ENCODE assay signal across 17 cellular contexts in the genomic region with DNA sequence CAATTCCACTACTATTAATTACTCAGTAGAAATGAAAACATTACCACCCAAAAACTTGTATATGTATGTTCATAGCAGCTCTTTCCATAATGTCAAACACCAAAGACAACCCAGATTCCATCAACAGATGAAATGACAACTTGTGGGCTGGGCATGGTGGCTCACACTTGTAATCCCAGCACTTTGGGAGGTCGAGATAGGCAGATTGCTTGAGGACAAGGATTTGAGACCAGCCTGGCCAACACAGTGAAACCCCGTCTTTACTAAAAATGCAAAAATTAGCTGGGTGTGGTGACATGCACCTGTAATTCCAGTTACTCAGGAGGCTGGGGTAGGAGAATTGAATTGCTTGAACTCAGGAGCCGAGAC. TPM values are rescaled to one million over a fixed set of nuclear protein-coding genes. Genes with fewer than 3 reads are reported as not detected.
DNase-seq lines count a peak whose midpoint lies in the region; ATAC-seq, FAIRE-seq and TF ChIP-seq lines count a peak whose summit lies in the region.
"Had no signal": no experiment of that assay in that cellular context is flagged by ENCODE, and none has a peak within 500 bp of the region (broad histone marks: within the 10 kb centered on the region; RNA-seq: fewer than 3 reads in every experiment).

No MANE protein-coding gene starts in this region.

- H3K9me3 Mint-ChIP-seq in activated T-helper 2 cell treated with anti-CD3 and anti-CD28 coated beads, Interferon-gamma antibody, Interleukin-2, Interleukin-4, amounts not matched to agents 10 μg/mL and 5 μg/mL and 100 μg/mL, durations not matched to agents 14 hours and 24 hours and 36 hours, result no peaks in the 10 kb centered on the region
- no peaks in the 10 kb centered on the region for H3K9me3 Mint-ChIP-seq in memory B cell

- H3K27me3 ChIP-seq in left ventricle myocardium inferior (ENCODE audit: low read depth) (no peaks in the 10 kb centered on the region), upper lobe of right lung (no peaks in the 10 kb centered on the region), colonic mucosa (no peaks in the 10 kb centered on the region)
- H3K27me3 ChIP-seq: transverse colon had no signal

- H3K4me1 ChIP-seq in left ventricle myocardium inferior (peaks cover 53% of the 10 kb centered on the region), upper lobe of right lung (peaks cover 11% of the 10 kb centered on the region), colonic mucosa (no peaks in the 10 kb centered on the region), kidney (ENCODE audit: control insufficient read depth in 1 of 2, insufficient read depth in 1 of 2, low read depth in 1 of 2, low read length in 2 of 2) (peaks cover 0 to 7% of the 10 kb centered on the region in 2 donors)

- H3K9me3 ChIP-seq in left ventricle myocardium inferior (replicated peaks), result peaks cover 20% of the 10 kb centered on the region
- no peaks in the 10 kb centered on the region for H3K9me3 ChIP-seq in upper lobe of right lung
- H3K9me3 ChIP-seq in colonic mucosa, result no peaks in the 10 kb centered on the region
- no peaks in the 10 kb centered on the region for H3K9me3 ChIP-seq in kidney (ENCODE audit: control insufficient read depth in 1 of 2, low read length in 2 of 2)
- H3K9me3 ChIP-seq: transverse colon had no signal

- H3K4me3 ChIP-seq in left ventricle myocardium inferior, result no peak overlapping the region
- no peak overlapping the region for H3K4me3 ChIP-seq in upper lobe of right lung
- no peak overlapping the region for H3K4me3 ChIP-seq in colonic mucosa
- H3K4me3 ChIP-seq in kidney (ENCODE audit: low read length in 2 of 2), result no peak overlapping the region
- H3K4me3 ChIP-seq: lung, transverse colon had no signal

- H3K36me3 Mint-ChIP-seq in activated T-helper 2 cell treated with anti-CD3 and anti-CD28 coated beads, Interferon-gamma antibody, Interleukin-2, Interleukin-4, amounts not matched to agents 10 μg/mL and 5 μg/mL and 100 μg/mL, durations not matched to agents 14 hours and 24 hours and 36 hours (ENCODE audit: low read depth), result peaks cover 35% of the 10 kb centered on the region
- peaks cover 7% of the 10 kb centered on the region for H3K36me3 Mint-ChIP-seq in memory B cell

- no peak overlapping the region for H3K4me3 Mint-ChIP-seq in activated T-helper 2 cell treated with anti-CD3 and anti-CD28 coated beads, Interferon-gamma antibody, Interleukin-2, Interleukin-4, amounts not matched to agents 10 μg/mL and 5 μg/mL and 100 μg/mL, durations not matched to agents 14 hours and 24 hours and 36 hours (ENCODE audit: low read depth)
- H3K4me3 Mint-ChIP-seq in memory B cell, result peak overlapping the region; percentile 52

- H3K4me1 Mint-ChIP-seq in activated T-helper 2 cell treated with anti-CD3 and anti-CD28 coated beads, Interferon-gamma antibody, Interleukin-2, Interleukin-4, amounts not matched to agents 10 μg/mL and 5 μg/mL and 100 μg/mL, durations not matched to agents 14 hours and 24 hours and 36 hours (ENCODE audit: low read depth), result peaks cover 24% of the 10 kb centered on the region
- peaks cover 43% of the 10 kb centered on the region for H3K4me1 Mint-ChIP-seq in memory B cell

- ATAC-seq in Right ventricle myocardium inferior (no peak), memory B cell (ENCODE audit: low read depth) (no peak), upper lobe of right lung (no peak)
- ATAC-seq: HCT116 had no signal

- H3K9ac ChIP-seq in colonic mucosa (ENCODE audit: low read depth in 2 of 2, low read length in 2 of 2) (no peak overlapping the region), kidney (ENCODE audit: low read length in 2 of 2) (no peak overlapping the region)

- DNase-seq in left ventricle myocardium inferior (no peak), Right ventricle myocardium inferior (ENCODE audit: missing footprints) (no peak), memory B cell (ENCODE audit: low spot score in 2 of 2) (no peak), upper lobe of right lung (no peak), 8988T (no peak), colonic mucosa (no peak), kidney (no peak)
- DNase-seq in activated T-helper 2 cell treated with anti-CD3 and anti-CD28 coated beads, Interferon-gamma antibody, Interleukin-2, Interleukin-4, amounts not matched to agents 10 μg/mL and 5 μg/mL and 100 μg/mL, durations not matched to agents 14 hours and 24 hours and 36 hours (ENCODE audit: low spot score), result no peak
- DNase-seq: activated CD4-positive, CD25-positive, alpha-beta regulatory T cell treated with anti-CD3 and anti-CD28 coated beads, Interleukin-2, amount 50 U/mL, for 72 hours; activated T-cell treated with anti-CD3 and anti-CD28 coated beads, Interleukin-2, amount 50 U/mL, for 48 hours; NCI-H1092; NCI-H345; stimulated activated CD4-positive, alpha-beta T cell treated with anti-CD3 and anti-CD28 coated beads, Interleukin-15, amount 100 ng/mL, for 24 hours; SW 1271 had no signal

- no peak for FAIRE-seq in kidney (lab: Jason Lieb, UNC)

- H3K36me3 ChIP-seq in left ventricle myocardium inferior (no peaks in the 10 kb centered on the region), upper lobe of right lung (no peaks in the 10 kb centered on the region), colonic mucosa (no peaks in the 10 kb centered on the region), kidney (ENCODE audit: control insufficient read depth in 1 of 2, insufficient read depth in 2 of 2, low read length in 2 of 2) (no peaks in the 10 kb centered on the region)
- H3K36me3 ChIP-seq: transverse colon had no signal

- H3K27ac ChIP-seq in left ventricle myocardium inferior (replicated peaks) (peak overlapping the region; percentile 73), upper lobe of right lung (peak overlapping the region; percentile 40), colonic mucosa (no peak overlapping the region), kidney (ENCODE audit: low read depth in 2 of 2, low read length in 2 of 2) (no peak overlapping the region)

- TF ChIP-seq CTCF in left ventricle myocardium inferior (IDR thresholded peaks at IDR 0.05; ENCODE audit: borderline replicate concordance), result no peak
- no peak for TF ChIP-seq CTCF in upper lobe of right lung (IDR thresholded peaks at IDR 0.05)
- no peak for TF ChIP-seq CTCF in colonic mucosa (IDR thresholded peaks at IDR 0.05)
- no peak for TF ChIP-seq CTCF in kidney (IDR thresholded peaks at IDR 0.05; ENCODE audit: borderline replicate concordance, extremely low read depth, insufficient read depth)

- H3K27me3 Mint-ChIP-seq in activated T-helper 2 cell treated with anti-CD3 and anti-CD28 coated beads, Interferon-gamma antibody, Interleukin-2, Interleukin-4, amounts not matched to agents 10 μg/mL and 5 μg/mL and 100 μg/mL, durations not matched to agents 14 hours and 24 hours and 36 hours (ENCODE audit: low read depth), result no peaks in the 10 kb centered on the region
- H3K27me3 Mint-ChIP-seq in memory B cell, result no peaks in the 10 kb centered on the region

- peak overlapping the region; percentile 60 for H3K27ac Mint-ChIP-seq in activated T-helper 2 cell treated with anti-CD3 and anti-CD28 coated beads, Interferon-gamma antibody, Interleukin-2, Interleukin-4, amounts not matched to agents 10 μg/mL and 5 μg/mL and 100 μg/mL, durations not matched to agents 14 hours and 24 hours and 36 hours
- peak overlapping the region; percentile 82 for H3K27ac Mint-ChIP-seq in memory B cell

- intact Hi-C loops in left ventricle myocardium inferior (cut with micrococcal nuclease), result no loop called here
- intact Hi-C loops in Right ventricle myocardium inferior (cut with DNase I), result no loop called here
- intact Hi-C loops in activated T-helper 2 cell treated with anti-CD3 and anti-CD28 coated beads, Interferon-gamma antibody, Interleukin-2, Interleukin-4, amounts not matched to agents 10 μg/mL and 5 μg/mL and 100 μg/mL, durations not matched to agents 14 hours and 24 hours and 36 hours (cut with micrococcal nuclease), result no loop called here
- intact Hi-C loops in upper lobe of right lung (cut with DNase I), result no loop called here
- intact Hi-C loops in colonic mucosa (cut with DNase I), result no loop called here
- intact Hi-C loops in kidney (cut with DNase I), result no loop called here

RNA-seq across cellular contexts. Expression of a gene that starts 11.5 kb away (rescaled TPM):
- 30.7 TPM for total RNA-seq in left ventricle myocardium inferior
- total RNA-seq in Right ventricle myocardium inferior, result 34.3 TPM
- 62.6 and 63.3 TPM in 2 replicates for total RNA-seq in activated T-helper 2 cell treated with anti-CD3 and anti-CD28 coated beads, Interferon-gamma antibody, Interleukin-2, Interleukin-4, amounts not matched to agents 10 μg/mL and 5 μg/mL and 100 μg/mL, durations not matched to agents 14 hours and 24 hours and 36 hours
- total RNA-seq in upper lobe of right lung, result 35.4 TPM
- 10 to 100 TPM; 30.0 to 31.6 TPM for total RNA-seq in colonic mucosa
- total RNA-seq in kidney, result 37.9 TPM
- 16.2 TPM for polyA plus RNA-seq in kidney (ENCODE audit: insufficient read depth, low read depth, low replicate concordance)

RNA-seq across cellular contexts. Expression of a gene that starts 27.4 kb away (rescaled TPM):
- total RNA-seq in left ventricle myocardium inferior, result 8.5 TPM
- 6.2 TPM for total RNA-seq in Right ventricle myocardium inferior
- total RNA-seq in activated T-helper 2 cell treated with anti-CD3 and anti-CD28 coated beads, Interferon-gamma antibody, Interleukin-2, Interleukin-4, amounts not matched to agents 10 μg/mL and 5 μg/mL and 100 μg/mL, durations not matched to agents 14 hours and 24 hours and 36 hours, result 26.1 and 26.3 TPM in 2 replicates
- total RNA-seq in upper lobe of right lung, result 12.9 TPM
- total RNA-seq in colonic mucosa, result 10 to 100 TPM in 1 of 2 donors, 1 to 10 TPM in 1; 9.1 to 11.2 TPM
- total RNA-seq in kidney, result 19.2 TPM
- 9.5 TPM for polyA plus RNA-seq in kidney (ENCODE audit: insufficient read depth, low read depth, low replicate concordance)

Comparison
In these comparisons a context has a peak if more than half of its experiments do, and no peak if none do; other contexts are left out.
1. H3K27ac ChIP-seq: peak in left ventricle myocardium inferior (single experiment) and upper lobe of right lung (single experiment); none in colonic mucosa (single experiment) and kidney (0 of 2).